In genomic region chr1:84973493-84974334, GRCh38 we compare ENCODE assay signal across 8 cellular contexts. TPM values are rescaled to one million over a fixed set of nuclear protein-coding genes. Genes with fewer than 3 reads are reported as not detected.
DNase-seq lines count a peak whose midpoint lies in the region; ATAC-seq and TF ChIP-seq lines count a peak whose summit lies in the region.

No MANE protein-coding gene starts in this region.

- H3K36me3 ChIP-seq in DOHH2 (ENCODE audit: control insufficient read depth, low read length): peaks cover 21% of the 10 kb centered on the region
- H3K36me3 ChIP-seq in SJCRH30: no peaks in the 10 kb centered on the region
- no peaks in the 10 kb centered on the region for H3K36me3 ChIP-seq in psoas muscle (ENCODE audit: insufficient read depth in 1 of 2, low read depth in 1 of 2)

- peak overlapping the region; percentile 93 for H3K27ac Mint-ChIP-seq in activated CD4-positive, alpha-beta memory T cell treated with anti-CD3 and anti-CD28 coated beads, Interleukin-2, amount 10 ng/mL, durations not matched to agents 7 days and 5 days

- H3K9me3 Mint-ChIP-seq in activated CD4-positive, alpha-beta memory T cell treated with anti-CD3 and anti-CD28 coated beads, Interleukin-2, amount 10 ng/mL, durations not matched to agents 7 days and 5 days: no peaks in the 10 kb centered on the region

- CTCF ChIA-PET in activated CD4-positive, alpha-beta memory T cell treated with anti-CD3 and anti-CD28 coated beads, Interleukin-2, amount 10 ng/mL, durations not matched to agents 7 days and 5 days (lab: Charles Lee): interaction anchor here (2.0 to 2.6 kb wide), 2 partner anchors 53 to 286 kb away, joined by 8 to 12 read pairs; partner anchors contain the start of gene C1orf52

- POLR2A ChIA-PET in activated CD4-positive, alpha-beta memory T cell treated with anti-CD3 and anti-CD28 coated beads, Interleukin-2, amount 10 ng/mL, durations not matched to agents 7 days and 5 days (lab: Charles Lee): interaction anchor here (0.6 to 3.8 kb wide), 4 partner anchors 22 to 176 kb away, joined by 3 to 34 read pairs (median 4); partner anchors contain the start of gene MCOLN2

- no peak overlapping the region for H3K4me3 Mint-ChIP-seq in activated CD4-positive, alpha-beta memory T cell treated with anti-CD3 and anti-CD28 coated beads, Interleukin-2, amount 10 ng/mL, durations not matched to agents 7 days and 5 days

- peaks cover 77% of the 10 kb centered on the region for H3K4me1 Mint-ChIP-seq in activated CD4-positive, alpha-beta memory T cell treated with anti-CD3 and anti-CD28 coated beads, Interleukin-2, amount 10 ng/mL, durations not matched to agents 7 days and 5 days

- peak overlapping the region; percentile 11; the same call in 1 of the 2 replicates for H3K4me2 ChIP-seq in DOHH2 (ENCODE audit: low read length)

- whole genome bisulfite sequencing in psoas muscle, 3 donors: 51 to 56% (median 52%) methylated on average over 7 of the region's 7 CpGs

- no peaks in the 10 kb centered on the region for H4K20me1 ChIP-seq in DOHH2 (ENCODE audit: control insufficient read depth, insufficient read depth, low read depth, low read length)

- H3K27me3 ChIP-seq in DOHH2 (ENCODE audit: control insufficient read depth, low read length): no peaks in the 10 kb centered on the region
- H3K27me3 ChIP-seq in SJCRH30: no peaks in the 10 kb centered on the region
- peaks cover 0 to 2% (median 0%) of the 10 kb centered on the region in 3 donors for H3K27me3 ChIP-seq in psoas muscle (ENCODE audit: insufficient read depth in 3 of 3, low read length in 2 of 3)

- H3K27ac ChIP-seq in DOHH2 (ENCODE audit: low read depth, low read length) (no peak overlapping the region), SJCRH30 (no peak overlapping the region), psoas muscle (no peak overlapping the region)

- no peaks in the 10 kb centered on the region for H3F3A ChIP-seq in DOHH2 (ENCODE audit: control insufficient read depth, insufficient read depth)

- H3K79me2 ChIP-seq in DOHH2 (ENCODE audit: control insufficient read depth, low read length): peaks cover 74% of the 10 kb centered on the region

- H3K4me3 ChIP-seq in DOHH2 (ENCODE audit: low read length): no peak overlapping the region
- no peak overlapping the region for H3K4me3 ChIP-seq in SJCRH30
- no peak overlapping the region for H3K4me3 ChIP-seq in psoas muscle

- intact Hi-C loops in psoas muscle (cut with DNase I): no loop called here

- ATAC-seq in GM19324 (IDR thresholded peaks at IDR 0.05; ENCODE audit: low FRiP score, unreplicated experiment): peak; percentile 62
- peak; percentile 37 for ATAC-seq in HG03066 (IDR thresholded peaks at IDR 0.05; ENCODE audit: low read depth, unreplicated experiment)
- ATAC-seq in psoas muscle: no peak

- H3K27me3 Mint-ChIP-seq in activated CD4-positive, alpha-beta memory T cell treated with anti-CD3 and anti-CD28 coated beads, Interleukin-2, amount 10 ng/mL, durations not matched to agents 7 days and 5 days: no peaks in the 10 kb centered on the region

- no peaks in the 10 kb centered on the region for H3K9me2 ChIP-seq in DOHH2 (replicated peaks; ENCODE audit: control insufficient read depth, low read length)

- no peak for TF ChIP-seq CTCF in DOHH2 (IDR thresholded peaks at IDR 0.05; ENCODE audit: low read depth, low read length, poor library complexity, severe bottlenecking)
- TF ChIP-seq CTCF in GM20000 (IDR thresholded peaks at IDR 0.05; ENCODE audit: extremely low read depth, missing control alignments): no peak
- no peak for TF ChIP-seq CTCF in psoas muscle (IDR thresholded peaks at IDR 0.05)

- no peaks in the 10 kb centered on the region for H3K9me3 ChIP-seq in DOHH2 (ENCODE audit: control insufficient read depth, insufficient read depth, low read length)
- no peaks in the 10 kb centered on the region for H3K9me3 ChIP-seq in SJCRH30 (replicated peaks)
- H3K9me3 ChIP-seq in psoas muscle: no peaks in the 10 kb centered on the region

- DNase-seq in activated CD4-positive, alpha-beta memory T cell treated with anti-CD3 and anti-CD28 coated beads, Interleukin-2, amount 10 ng/mL, durations not matched to agents 7 days and 5 days: no peak
- DNase-seq in SJCRH30 (no peak), NCI-H524 (lab: John Stamatoyannopoulos, UW) (no peak), GM20000 (ENCODE audit: low spot score) (no peak), psoas muscle (no peak)

- peaks cover 27% of the 10 kb centered on the region for H3K36me3 Mint-ChIP-seq in activated CD4-positive, alpha-beta memory T cell treated with anti-CD3 and anti-CD28 coated beads, Interleukin-2, amount 10 ng/mL, durations not matched to agents 7 days and 5 days (ENCODE audit: low read depth)

- H3K4me1 ChIP-seq in DOHH2 (ENCODE audit: control insufficient read depth, low read length) (peaks cover 44% of the 10 kb centered on the region), SJCRH30 (no peaks in the 10 kb centered on the region), psoas muscle (no peaks in the 10 kb centered on the region)

RNA-seq across cellular contexts. Expression of gene MCOLN2, which starts 23.2 kb away (rescaled TPM):
- 10 to 100 TPM; 27.2 to 28.2 TPM for total RNA-seq in activated CD4-positive, alpha-beta memory T cell treated with anti-CD3 and anti-CD28 coated beads, Interleukin-2, amount 10 ng/mL, durations not matched to agents 7 days and 5 days
- 1.6 and 2.4 TPM in 2 replicates for total RNA-seq in SJCRH30 (2014; rRNA removed; shearing (Covaris generic))
- total RNA-seq in psoas muscle: under 1 TPM in 2 of 4 donors, not detected in 2; 0.23 to 0.54 TPM
- polyA plus RNA-seq in psoas muscle: under 1 TPM in 2 of 3 donors, not detected in 1; 0.03 to 0.04 TPM

Comparison
In these comparisons a context has a peak if more than half of its experiments do, and no peak if none do; other contexts are left out.
1. ATAC-seq: peak in GM19324 (single experiment) and HG03066 (single experiment); none in psoas muscle (0 of 4).